Comparison of ENCODE assay signal across 20 cellular contexts in the genomic region with DNA sequence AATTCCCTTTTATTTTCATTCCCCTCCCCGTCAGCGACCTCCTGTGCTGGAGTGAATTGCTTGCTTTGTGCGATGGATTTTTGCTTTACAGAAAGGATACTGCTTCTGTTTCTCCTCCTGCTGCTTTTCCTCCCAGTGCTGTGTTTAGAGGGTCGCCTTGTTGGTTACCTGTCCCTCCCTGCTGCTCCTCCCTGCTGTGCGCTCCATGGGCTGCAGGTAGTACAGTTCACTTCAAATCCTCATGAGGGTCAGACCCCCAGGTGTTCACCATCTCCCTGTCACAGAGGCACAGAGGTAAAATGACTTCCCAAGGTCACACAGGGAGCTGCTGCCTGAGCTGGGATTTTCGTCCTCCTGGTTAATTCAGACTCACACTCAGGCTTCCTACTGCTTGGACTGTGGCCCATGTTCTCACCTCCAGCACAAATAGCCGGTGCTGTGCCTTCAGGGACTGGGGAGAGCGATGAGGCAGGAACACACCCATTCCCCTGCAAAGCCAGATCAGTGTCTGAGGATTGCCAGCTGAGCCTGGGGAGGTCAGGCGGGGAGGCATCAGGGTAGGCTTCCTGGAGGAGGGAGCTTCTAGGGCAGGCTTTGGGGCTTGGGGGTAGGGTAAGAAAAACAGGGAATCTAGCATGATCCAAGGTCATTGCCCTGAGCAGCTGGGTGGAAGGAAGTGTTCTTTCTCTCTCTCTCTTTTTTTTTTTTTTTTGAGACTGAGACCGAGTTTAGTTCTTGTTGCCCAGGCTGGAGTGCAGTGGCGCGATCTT. TPM values are rescaled to one million over a fixed set of nuclear protein-coding genes. Genes with fewer than 3 reads are reported as not detected.
DNase-seq lines count a peak whose midpoint lies in the region; ATAC-seq and TF ChIP-seq lines count a peak whose summit lies in the region.
"Had no signal": no experiment of that assay in that cellular context is flagged by ENCODE, and none has a peak within 500 bp of the region (broad histone marks: within the 10 kb centered on the region; RNA-seq: fewer than 3 reads in every experiment).

No MANE protein-coding gene starts in this region.

- H3K4me1 ChIP-seq in Peyer's patch = peaks cover 0 to 59% (median 4%) of the 10 kb centered on the region in 4 donors
- H3K4me1 ChIP-seq in mucosa of descending colon (ENCODE audit: low read depth) = peaks cover 22% of the 10 kb centered on the region
- H3K4me1 ChIP-seq in neural progenitor cell = peaks cover 7% of the 10 kb centered on the region
- H3K4me1 ChIP-seq in spleen = peaks cover 0 to 92% (median 34%) of the 10 kb centered on the region in 6 donors

- H2AFZ ChIP-seq in neural progenitor cell (replicated peaks) = no peak overlapping the region

- H3K27ac ChIP-seq in C4-2B (peak overlapping the region; percentile 13), Peyer's patch (peak overlapping the region in 3 of 4 donors; percentile 15 to 85 (median 77)), neural progenitor cell (no peak overlapping the region), spleen (no peak overlapping the region)
- H3K27ac ChIP-seq: uterus had no signal

- H3K79me2 ChIP-seq in neural progenitor cell (ENCODE audit: low read depth) = peaks cover 100% of the 10 kb centered on the region

- H3K4me2 ChIP-seq in neural progenitor cell = no peak overlapping the region

- no peak overlapping the region for H3K27ac Mint-ChIP-seq in neural progenitor cell
- H3K27ac Mint-ChIP-seq: activated naive CD4-positive, alpha-beta T cell treated with anti-CD3 and anti-CD28 coated beads, Interleukin-2, amount 10 ng/mL, durations not matched to agents 7 days and 5 days; stimulated activated memory B cell treated with anti-CD40 and anti-IgM and Interleukin-4, amounts not matched to agents 10 μg/mL and 1 μg/mL and 100 μg/mL, for 72 hours had no signal

- intact Hi-C loops in left cardiac atrium (cut with DNase I) = no loop called here
- intact Hi-C loops in mucosa of descending colon (cut with DNase I, micrococcal nuclease) = no loop called here
- intact Hi-C loops in spleen (cut with DNase I; ENCODE audit: low total_unique reads) = no loop called here

- H3K27me3 ChIP-seq in Peyer's patch (no peaks in the 10 kb centered on the region), neural progenitor cell (no peaks in the 10 kb centered on the region), spleen (replicated peaks in 1 of 7) (no peaks in the 10 kb centered on the region)
- H3K27me3 ChIP-seq: gastroesophageal sphincter, uterus had no signal

- peaks cover 26% of the 10 kb centered on the region for H3K4me1 Mint-ChIP-seq in neural progenitor cell

- H3K36me3 ChIP-seq in Peyer's patch (no peaks in the 10 kb centered on the region), mucosa of descending colon (ENCODE audit: low read depth) (no peaks in the 10 kb centered on the region), neural progenitor cell (no peaks in the 10 kb centered on the region), spleen (peaks cover 0 to 41% (median 0%) of the 10 kb centered on the region in 6 donors)
- H3K36me3 ChIP-seq: gastroesophageal sphincter, uterus had no signal

- TF ChIP-seq POLR2A in Peyer's patch (IDR thresholded peaks at IDR 0.05) = no peak
- TF ChIP-seq POLR2A in spleen (IDR thresholded peaks at IDR 0.05) = no peak

- H3K4me3 Mint-ChIP-seq in neural progenitor cell = no peak overlapping the region
- H3K4me3 Mint-ChIP-seq: activated CD8-positive, alpha-beta memory T cell treated with anti-CD3 and anti-CD28 coated beads, Interleukin-2, amount 10 ng/mL, durations not matched to agents 7 days and 5 days; activated naive CD4-positive, alpha-beta T cell treated with anti-CD3 and anti-CD28 coated beads, Interleukin-2, amount 10 ng/mL, durations not matched to agents 7 days and 5 days; naive B cell; stimulated activated memory B cell treated with anti-CD40 and anti-IgM and Interleukin-4, amounts not matched to agents 10 μg/mL and 1 μg/mL and 100 μg/mL, for 72 hours had no signal

- no peak overlapping the region for H3K9ac ChIP-seq in neural progenitor cell

- ATAC-seq in left cardiac atrium = peak; percentile 66 to 70
- ATAC-seq in mucosa of descending colon = peak; percentile 31
- ATAC-seq in HG03159 (IDR thresholded peaks at IDR 0.05; ENCODE audit: unreplicated experiment) = no peak
- ATAC-seq: activated CD8-positive, alpha-beta memory T cell treated with anti-CD3 and anti-CD28 coated beads, Interleukin-2, amount 10 ng/mL, durations not matched to agents 7 days and 5 days; gastroesophageal sphincter; PC-3; sciatic nerve; stimulated activated memory B cell treated with anti-CD40 and anti-IgM and Interleukin-4, amounts not matched to agents 10 μg/mL and 1 μg/mL and 100 μg/mL, for 72 hours had no signal

- peaks cover 6% of the 10 kb centered on the region for H3K27me3 Mint-ChIP-seq in neural progenitor cell (ENCODE audit: insufficient read depth, low read depth)
- H3K27me3 Mint-ChIP-seq: activated CD8-positive, alpha-beta memory T cell treated with anti-CD3 and anti-CD28 coated beads, Interleukin-2, amount 10 ng/mL, durations not matched to agents 7 days and 5 days; activated naive CD4-positive, alpha-beta T cell treated with anti-CD3 and anti-CD28 coated beads, Interleukin-2, amount 10 ng/mL, durations not matched to agents 7 days and 5 days; naive B cell; stimulated activated memory B cell treated with anti-CD40 and anti-IgM and Interleukin-4, amounts not matched to agents 10 μg/mL and 1 μg/mL and 100 μg/mL, for 72 hours had no signal

- H3K9me3 ChIP-seq in Peyer's patch = no peaks in the 10 kb centered on the region
- H3K9me3 ChIP-seq in mucosa of descending colon = no peaks in the 10 kb centered on the region
- H3K9me3 ChIP-seq in neural progenitor cell (ENCODE audit: low read depth) = no peaks in the 10 kb centered on the region
- H3K9me3 ChIP-seq in spleen = no peaks in the 10 kb centered on the region
- H3K9me3 ChIP-seq: gastroesophageal sphincter, uterus had no signal

- WGBS in spleen, 5 donors = 82 to 91% (median 87%) methylated on average over 12 of the region's 12 CpGs

- no peaks in the 10 kb centered on the region for H3K9me3 Mint-ChIP-seq in neural progenitor cell
- H3K9me3 Mint-ChIP-seq: activated naive CD4-positive, alpha-beta T cell treated with anti-CD3 and anti-CD28 coated beads, Interleukin-2, amount 10 ng/mL, durations not matched to agents 7 days and 5 days; naive B cell; stimulated activated memory B cell treated with anti-CD40 and anti-IgM and Interleukin-4, amounts not matched to agents 10 μg/mL and 1 μg/mL and 100 μg/mL, for 72 hours had no signal

- peaks cover 99% of the 10 kb centered on the region for H4K20me1 ChIP-seq in neural progenitor cell (ENCODE audit: low read depth)

- peaks cover 3% of the 10 kb centered on the region for H3K36me3 Mint-ChIP-seq in neural progenitor cell
- H3K36me3 Mint-ChIP-seq: activated CD8-positive, alpha-beta memory T cell treated with anti-CD3 and anti-CD28 coated beads, Interleukin-2, amount 10 ng/mL, durations not matched to agents 7 days and 5 days; activated naive CD4-positive, alpha-beta T cell treated with anti-CD3 and anti-CD28 coated beads, Interleukin-2, amount 10 ng/mL, durations not matched to agents 7 days and 5 days; naive B cell had no signal

- DNase-seq in Peyer's patch (peak in 1 of 3 donors; percentile 63), left cardiac atrium (peak; percentile 60), mucosa of descending colon (no peak), neural progenitor cell (ENCODE audit: low spot score) (no peak), iPS-NIHi7 (ENCODE audit: extremely low spot score) (no peak), spleen (no peak)
- DNase-seq: activated CD8-positive, alpha-beta memory T cell treated with anti-CD3 and anti-CD28 coated beads, Interleukin-2, amount 10 ng/mL, durations not matched to agents 7 days and 5 days; activated naive CD4-positive, alpha-beta T cell treated with anti-CD3 and anti-CD28 coated beads, Interleukin-2, amount 10 ng/mL, durations not matched to agents 7 days and 5 days; KG1; naive B cell; NCI-H1436 treated with DMSO at 0.1 percent for 48 hours; PC-3; T-helper 1 cell; uterus had no signal

- H3F3A ChIP-seq in neural progenitor cell (ENCODE audit: low read depth) = peaks cover 17% of the 10 kb centered on the region

- no peak overlapping the region for H3K4me3 ChIP-seq in Peyer's patch
- no peak overlapping the region for H3K4me3 ChIP-seq in mucosa of descending colon
- H3K4me3 ChIP-seq in neural progenitor cell = no peak overlapping the region
- no peak overlapping the region for H3K4me3 ChIP-seq in spleen
- H3K4me3 ChIP-seq: gastroesophageal sphincter, uterus had no signal

- no peak for TF ChIP-seq CTCF in C4-2B (conservative IDR thresholded peaks at IDR 0.05)
- no peak for TF ChIP-seq CTCF in Peyer's patch (IDR thresholded peaks at IDR 0.05)
- no peak for TF ChIP-seq CTCF in mucosa of descending colon (IDR thresholded peaks at IDR 0.05)
- TF ChIP-seq CTCF in neural progenitor cell (IDR thresholded peaks at IDR 0.05) = no peak
- no peak for TF ChIP-seq CTCF in spleen (IDR thresholded peaks at IDR 0.05 in 8 of 11, conservative IDR thresholded peaks at IDR 0.05 in 3 of 11)

RNA-seq across cellular contexts. Expression of a gene that starts 14.4 kb away (rescaled TPM):
- 10 to 100 TPM in 3 of 4 donors, 1 to 10 TPM in 1; 8.2 to 14.9 (median 13.3) TPM for total RNA-seq in Peyer's patch
- 10 to 100 TPM in 1 of 2 donors, 1 to 10 TPM in 1; 7.2 to 11.6 TPM for total RNA-seq in left cardiac atrium
- 10 to 100 TPM; 18.1 to 19.7 (median 18.5) TPM for total RNA-seq in mucosa of descending colon
- total RNA-seq in neural progenitor cell (ENCODE audit: low replicate concordance) = 6.4 and 15.6 TPM in 2 replicates
- 10 to 100 TPM; 10.9 to 21.8 (median 20.1) TPM for total RNA-seq in spleen
- polyA plus RNA-seq in spleen = 10 to 100 TPM in 1 of 3 donors, 1 to 10 TPM in 2; 2.2 to 10.2 (median 5.1) TPM

RNA-seq across cellular contexts. Expression of a gene that starts 50.4 kb away (rescaled TPM):
- total RNA-seq in Peyer's patch = not detected
- under 1 TPM; 0.13 to 0.21 TPM for total RNA-seq in left cardiac atrium
- total RNA-seq in mucosa of descending colon = under 1 TPM in 1 of 3 donors, not detected in 2; 0.22 TPM
- not detected in 2 replicates for total RNA-seq in neural progenitor cell (ENCODE audit: low replicate concordance)
- total RNA-seq in spleen = 1 to 10 TPM in 1 of 7 donors, under 1 TPM in 6; 0.34 to 1.2 (median 0.42) TPM
- under 1 TPM; 0.20 to 0.70 (median 0.50) TPM for polyA plus RNA-seq in spleen
- total RNA-seq: NCI-H460, PC-3 had no signal

Comparison
In these comparisons a context has a peak if more than half of its experiments do, and no peak if none do; other contexts are left out.
1. H3K27ac ChIP-seq: peak in C4-2B (single experiment) and Peyer's patch (3 of 4); none in neural progenitor cell (single experiment) and spleen (0 of 8).